ENCODE assay signal across 8 cellular contexts in genomic region chr7:24894670-24895221, GRCh38.
A peak's percentile ranks its signal among the peaks of the same experiment; 100 is the strongest.
DNase-seq lines count a peak whose midpoint lies in the region; ATAC-seq and TF ChIP-seq lines count a peak whose summit lies in the region.
"Had no signal": no experiment of that assay in that cellular context is flagged by ENCODE, and none has a peak within 500 bp of the region (broad histone marks: within the 10 kb centered on the region; RNA-seq: fewer than 3 reads in every experiment).

No MANE protein-coding gene starts in this region.

- intact Hi-C loops in OCI-LY7 (cut with micrococcal nuclease; ENCODE audit: unreplicated experiment): loop anchor here (2.0 kb wide), 1 partner anchor 72 kb away; no protein-coding TSS in a partner anchor
- intact Hi-C loops in ovary (cut with DNase I): no loop called here
- intact Hi-C loops in left lung (cut with DNase I): no loop called here
- intact Hi-C loops in colonic mucosa (cut with DNase I): no loop called here

- ATAC-seq in left lung: no peak

- H3K9me3 ChIP-seq in OCI-LY7 (ENCODE audit: low read length): no peaks in the 10 kb centered on the region
- H3K9me3 ChIP-seq in ovary: no peaks in the 10 kb centered on the region
- no peaks in the 10 kb centered on the region for H3K9me3 ChIP-seq in left lung
- H3K9me3 ChIP-seq in colonic mucosa: no peaks in the 10 kb centered on the region

- H3K4me3 ChIP-seq in GM06990 (replicated peaks; ENCODE audit: low read depth, low read length) (no peak overlapping the region), OCI-LY7 (ENCODE audit: low read depth, low read length, poor library complexity, severe bottlenecking) (no peak overlapping the region), epithelial cell of esophagus (ENCODE audit: low read length) (no peak overlapping the region), ovary (no peak overlapping the region), left lung (no peak overlapping the region), colonic mucosa (no peak overlapping the region)

- no peak overlapping the region for H2AFZ ChIP-seq in OCI-LY7 (ENCODE audit: low read length)

- no peak for TF ChIP-seq EP300 in ovary (IDR thresholded peaks at IDR 0.05)

- H3K4me1 ChIP-seq in OCI-LY7 (ENCODE audit: insufficient read depth, low read length, poor library complexity, severe bottlenecking) (peaks cover 85% of the 10 kb centered on the region), ovary (ENCODE audit: insufficient read depth) (peaks cover 5% of the 10 kb centered on the region), left lung (no peaks in the 10 kb centered on the region), colonic mucosa (no peaks in the 10 kb centered on the region)

- no peaks in the 10 kb centered on the region for H4K20me1 ChIP-seq in OCI-LY7 (ENCODE audit: insufficient read depth, low read length)

- peaks cover 4% of the 10 kb centered on the region; the same call in 1 of the 2 replicates for H3K36me3 ChIP-seq in GM06990 (ENCODE audit: control insufficient read depth, insufficient read depth, low read length)
- H3K36me3 ChIP-seq in OCI-LY7 (ENCODE audit: insufficient read depth, low read length): peaks cover 33% of the 10 kb centered on the region
- H3K36me3 ChIP-seq in ovary: no peaks in the 10 kb centered on the region
- no peaks in the 10 kb centered on the region for H3K36me3 ChIP-seq in left lung
- no peaks in the 10 kb centered on the region for H3K36me3 ChIP-seq in colonic mucosa

- CTCF ChIA-PET in OCI-LY7 (lab: Charles Lee; ENCODE audit: unreplicated experiment): interaction anchor here (1.2 to 1.8 kb wide), 2 partner anchors 11 to 13 kb away, joined by 3 to 10 read pairs; no protein-coding TSS in a partner anchor

- peak overlapping the region; percentile 71 for H3K4me2 ChIP-seq in OCI-LY7 (ENCODE audit: low read length)

- TF ChIP-seq CTCF in GM06990 (IDR thresholded peaks at IDR 0.05; ENCODE audit: insufficient read depth, low read length, poor library complexity, severe bottlenecking): peak; percentile 11
- TF ChIP-seq CTCF in OCI-LY7 (conservative IDR thresholded peaks at IDR 0.05; ENCODE audit: low read length): peak; percentile 70
- peak; percentile 24 for TF ChIP-seq CTCF in epithelial cell of esophagus (IDR thresholded peaks at IDR 0.05; ENCODE audit: insufficient read depth, low read depth, low read length, missing control alignments)
- TF ChIP-seq CTCF in ovary (IDR thresholded peaks at IDR 0.05): no peak
- no peak for TF ChIP-seq CTCF in left lung (IDR thresholded peaks at IDR 0.05)
- TF ChIP-seq CTCF in colonic mucosa (IDR thresholded peaks at IDR 0.05): no peak

- no peaks in the 10 kb centered on the region for H3K9me2 ChIP-seq in OCI-LY7 (ENCODE audit: insufficient read depth, low read length)

- H3K79me2 ChIP-seq in OCI-LY7 (ENCODE audit: insufficient read depth, low read depth, low read length): peaks cover 79% of the 10 kb centered on the region

- no peak for TF ChIP-seq POLR2A in ovary (IDR thresholded peaks at IDR 0.05)

- DNase-seq in GM06990 (ENCODE audit: extremely low read depth, insufficient read length): no peak
- DNase-seq in OCI-LY7 (ENCODE audit: low spot score): no peak
- no peak for DNase-seq in epithelial cell of esophagus (ENCODE audit: low read depth)
- DNase-seq in ovary: peak in 3 of 5 donors; percentile 30 to 54 (median 44)
- no peak for DNase-seq in cerebellar cortex (ENCODE audit: low spot score)
- DNase-seq in left lung: no peak
- DNase-seq in colonic mucosa: no peak
- DNase-seq: activated gamma-delta T cell had no signal

- H3K9ac ChIP-seq in colonic mucosa (ENCODE audit: low read depth in 2 of 2, low read length in 2 of 2): no peak overlapping the region

- H3K27me3 ChIP-seq in GM06990 (replicated peaks; ENCODE audit: control insufficient read depth, insufficient read depth, low read length) (no peaks in the 10 kb centered on the region), ovary (no peaks in the 10 kb centered on the region), left lung (no peaks in the 10 kb centered on the region), colonic mucosa (no peaks in the 10 kb centered on the region)

- WGBS in ovary, 3 donors: 56 to 65% (median 56%) methylated on average over 5 of the region's 5 CpGs

- BruUV-seq in OCI-LY7 (replicated peaks; lab: Mats Ljungman, UMichigan): no TSS peak

- POLR2A ChIA-PET in OCI-LY7 (lab: Charles Lee): interaction anchor here (0.9 to 7.5 kb wide), 9 partner anchors 12 to 230 kb away, joined by 3 to 176 read pairs (median 5); partner anchors contain the start of gene CYCS

- H3K27ac ChIP-seq in OCI-LY7 (ENCODE audit: low read depth, low read length, poor library complexity, severe bottlenecking): peak overlapping the region; percentile 93
- no peak overlapping the region for H3K27ac ChIP-seq in ovary
- H3K27ac ChIP-seq in left lung: no peak overlapping the region
- no peak overlapping the region for H3K27ac ChIP-seq in colonic mucosa

Comparison
In these comparisons a context has a peak if more than half of its experiments do, and no peak if none do; other contexts are left out.
1. DNase-seq: peak in ovary (3 of 5); none in GM06990 (single experiment), OCI-LY7 (single experiment), epithelial cell of esophagus (single experiment), cerebellar cortex (single experiment), left lung (0 of 2) and colonic mucosa (single experiment).
2. CTCF ChIP-seq: peak in GM06990 (single experiment), OCI-LY7 (single experiment) and epithelial cell of esophagus (single experiment); none in ovary (0 of 3), left lung (0 of 2) and colonic mucosa (single experiment).